ENCODE assay signal across 15 cellular contexts in the genomic region with DNA sequence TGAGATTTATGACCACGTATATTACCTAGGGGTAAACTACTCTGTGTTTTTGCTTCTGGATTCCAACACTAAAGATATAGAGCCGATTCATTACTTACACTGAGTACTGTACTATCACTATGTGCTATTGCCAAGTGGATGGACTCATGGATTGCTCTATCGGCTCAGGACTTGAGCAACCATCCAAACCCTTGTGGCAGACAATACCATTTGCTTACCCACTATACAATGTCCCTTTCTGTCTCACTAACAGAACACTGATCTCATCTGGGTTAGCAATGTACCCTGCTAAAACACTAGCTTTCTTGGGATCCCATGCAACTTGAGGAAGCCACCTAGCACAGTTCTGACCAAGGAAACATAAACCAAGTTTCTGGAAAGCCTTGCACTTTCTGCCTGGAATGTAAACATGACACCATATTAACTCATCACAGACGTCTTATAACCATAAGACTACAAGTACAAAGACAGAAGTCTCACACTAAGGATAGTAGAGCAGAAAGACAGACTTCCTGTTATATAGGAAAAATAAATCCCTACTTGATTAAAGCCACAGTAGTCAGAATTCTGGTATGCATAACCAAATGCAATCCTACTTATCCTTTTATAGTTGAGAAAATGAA. TPM values are rescaled to one million over a fixed set of nuclear protein-coding genes. Genes with fewer than 3 reads are reported as not detected.
DNase-seq lines count a peak whose midpoint lies in the region; ATAC-seq and TF ChIP-seq lines count a peak whose summit lies in the region.
"Had no signal": no experiment of that assay in that cellular context is flagged by ENCODE, and none has a peak within 500 bp of the region (broad histone marks: within the 10 kb centered on the region; RNA-seq: fewer than 3 reads in every experiment).

No MANE protein-coding gene starts in this region.

- H3K4me2 ChIP-seq in smooth muscle cell: peak overlapping the region; percentile 49

- no peaks in the 10 kb centered on the region for H3K9me3 Mint-ChIP-seq in activated naive CD4-positive, alpha-beta T cell treated with anti-CD3 and anti-CD28 coated beads, Interleukin-2, amount 10 ng/mL, durations not matched to agents 7 days and 5 days
- H3K9me3 Mint-ChIP-seq: nephron, WTC11 had no signal

- H3K27me3 ChIP-seq in smooth muscle cell (ENCODE audit: low read depth): no peaks in the 10 kb centered on the region
- H3K27me3 ChIP-seq: testis had no signal

- no peaks in the 10 kb centered on the region for H3K9me3 ChIP-seq in smooth muscle cell (replicated peaks; ENCODE audit: low read depth)
- H3K9me3 ChIP-seq: Caco-2, testis had no signal

- intact Hi-C loops in left ventricle myocardium superior (cut with micrococcal nuclease): no loop called here

- peak overlapping the region; percentile 44 for H3K27ac ChIP-seq in smooth muscle cell (ENCODE audit: low read depth)
- H3K27ac ChIP-seq: testis had no signal

- no peak overlapping the region for H3K27ac Mint-ChIP-seq in activated naive CD4-positive, alpha-beta T cell treated with anti-CD3 and anti-CD28 coated beads, Interleukin-2, amount 10 ng/mL, durations not matched to agents 7 days and 5 days
- H3K27ac Mint-ChIP-seq: nephron, WTC11 had no signal

- peaks cover 7% of the 10 kb centered on the region for H4K20me1 ChIP-seq in smooth muscle cell (ENCODE audit: low read depth)

- H3K9ac ChIP-seq in smooth muscle cell (ENCODE audit: low read depth): no peak overlapping the region

- CTCF ChIA-PET in activated naive CD4-positive, alpha-beta T cell treated with anti-CD3 and anti-CD28 coated beads, Interleukin-2, amount 10 ng/mL, durations not matched to agents 7 days and 5 days (lab: Charles Lee): no interaction called here

- no peaks in the 10 kb centered on the region for H3K27me3 Mint-ChIP-seq in activated naive CD4-positive, alpha-beta T cell treated with anti-CD3 and anti-CD28 coated beads, Interleukin-2, amount 10 ng/mL, durations not matched to agents 7 days and 5 days

- peaks cover 8% of the 10 kb centered on the region for H3K36me3 Mint-ChIP-seq in activated naive CD4-positive, alpha-beta T cell treated with anti-CD3 and anti-CD28 coated beads, Interleukin-2, amount 10 ng/mL, durations not matched to agents 7 days and 5 days

- H3K79me2 ChIP-seq in smooth muscle cell (ENCODE audit: low read depth): no peaks in the 10 kb centered on the region

- H3F3A ChIP-seq in smooth muscle cell (ENCODE audit: low read depth): peaks cover 8% of the 10 kb centered on the region

- no peaks in the 10 kb centered on the region for H3K36me3 ChIP-seq in smooth muscle cell (ENCODE audit: low read depth)

- no peaks in the 10 kb centered on the region for H3K4me1 Mint-ChIP-seq in activated naive CD4-positive, alpha-beta T cell treated with anti-CD3 and anti-CD28 coated beads, Interleukin-2, amount 10 ng/mL, durations not matched to agents 7 days and 5 days
- H3K4me1 Mint-ChIP-seq: WTC11 had no signal

- no peak overlapping the region for H2AFZ ChIP-seq in smooth muscle cell (ENCODE audit: low read depth)

- in situ Hi-C loops in astrocyte of the cerebellum (cut with HindIII; ENCODE audit: low sequenced_read_pairs): no loop called here

- TF ChIP-seq CTCF in astrocyte of the cerebellum (IDR thresholded peaks at IDR 0.05; ENCODE audit: low read depth, low read length, missing control alignments) (no peak), fibroblast of villous mesenchyme (IDR thresholded peaks at IDR 0.05; ENCODE audit: insufficient read depth, low read depth, low read length) (no peak), smooth muscle cell (IDR thresholded peaks at IDR 0.05; ENCODE audit: borderline replicate concordance, insufficient read depth, poor library complexity, severe bottlenecking) (no peak)

- 52% methylated on average over 4 of the region's 4 CpGs for WGBS in smooth muscle cell (ENCODE audit: low lambda C conversion rate)

- no peak for ATAC-seq in left ventricle myocardium superior
- ATAC-seq in HG03354 (IDR thresholded peaks at IDR 0.05; ENCODE audit: poor library complexity, severe bottlenecking, unreplicated experiment): no peak
- ATAC-seq: left colon, WTC11 had no signal

- DNase-seq in HCEC 1CT: peak; percentile 90
- DNase-seq in astrocyte of the cerebellum (ENCODE audit: low read depth): peak; percentile 26
- DNase-seq in fibroblast of villous mesenchyme (ENCODE audit: low read depth): peak; percentile 90
- no peak for DNase-seq in smooth muscle cell (lab: John Stamatoyannopoulos, UW; ENCODE audit: unreplicated experiment)
- DNase-seq in left ventricle myocardium superior: no peak
- DNase-seq in activated naive CD4-positive, alpha-beta T cell treated with anti-CD3 and anti-CD28 coated beads, Interleukin-2, amount 10 ng/mL, durations not matched to agents 7 days and 5 days: no peak
- DNase-seq in DMS79 treated with DMSO at 0.1 percent for 48 hours (lab: John Stamatoyannopoulos, UW): no peak
- DNase-seq: Caco-2, left colon, NCI-H2171, testis had no signal

- H3K4me3 ChIP-seq in astrocyte of the cerebellum (ENCODE audit: low read depth, low read length) (no peak overlapping the region), fibroblast of villous mesenchyme (ENCODE audit: low read depth, low read length) (no peak overlapping the region), smooth muscle cell (no peak overlapping the region)
- H3K4me3 ChIP-seq: skin epidermis, testis had no signal

- H3K4me3 Mint-ChIP-seq in activated naive CD4-positive, alpha-beta T cell treated with anti-CD3 and anti-CD28 coated beads, Interleukin-2, amount 10 ng/mL, durations not matched to agents 7 days and 5 days: no peak overlapping the region
- H3K4me3 Mint-ChIP-seq: nephron, WTC11 had no signal

- no peaks in the 10 kb centered on the region for H3K4me1 ChIP-seq in smooth muscle cell (ENCODE audit: low read depth)
- H3K4me1 ChIP-seq: Caco-2 had no signal

RNA-seq across cellular contexts. Expression of a gene that starts 38.6 kb away (rescaled TPM):
- total RNA-seq in fibroblast of villous mesenchyme: 19.3 and 51.8 TPM in 2 replicates
- 25.7 and 28.3 TPM in 2 replicates for total RNA-seq in smooth muscle cell
- 9.5 and 12.3 TPM in 2 replicates for polyA plus RNA-seq in smooth muscle cell
- 10.5 TPM for total RNA-seq in left ventricle myocardium superior

Comparison
In these comparisons a context has a peak if more than half of its experiments do, and no peak if none do; other contexts are left out.
1. DNase-seq: peak in HCEC 1CT (single experiment), astrocyte of the cerebellum (single experiment) and fibroblast of villous mesenchyme (single experiment); none in smooth muscle cell (single experiment), left ventricle myocardium superior (single experiment), activated naive CD4-positive, alpha-beta T cell treated with anti-CD3 and anti-CD28 coated beads, Interleukin-2, amount 10 ng/mL, durations not matched to agents 7 days and 5 days (single experiment) and DMS79 treated with DMSO at 0.1 percent for 48 hours (single experiment).